In the genomic region with DNA sequence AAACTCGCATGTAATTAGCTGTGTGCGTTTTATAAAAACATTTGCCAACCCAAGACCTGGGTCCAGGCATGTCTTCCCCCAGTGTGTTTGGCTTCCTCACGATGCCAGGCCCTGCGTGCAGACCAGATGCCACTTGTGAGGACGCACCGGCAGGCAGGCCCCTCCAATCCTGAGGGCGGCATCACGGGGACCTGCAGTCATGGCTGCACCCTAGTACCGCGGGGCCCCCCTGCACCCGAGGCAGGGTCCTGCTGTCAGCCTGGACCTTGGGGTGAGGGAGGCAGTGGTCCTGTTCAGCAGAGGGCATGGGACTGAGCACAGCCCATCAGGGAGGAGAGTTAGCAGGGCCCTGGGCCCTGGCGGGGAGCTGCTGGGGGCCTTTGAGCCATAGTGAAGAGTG, we compare ENCODE assay signal across 20 cellular contexts. TPM values are rescaled to one million over a fixed set of nuclear protein-coding genes. Genes with fewer than 3 reads are reported as not detected.
"Had no signal": no experiment of that assay in that cellular context is flagged by ENCODE, and none has a peak within 500 bp of the region (broad histone marks: within the 10 kb centered on the region; RNA-seq: fewer than 3 reads in every experiment).

No MANE protein-coding gene starts in this region.

- H3K27me3 Mint-ChIP-seq: activated naive CD8-positive, alpha-beta T cell treated with anti-CD3 and anti-CD28 coated beads, Interleukin-2, amount 50 U/mL, for 24 hours; brain; stimulated activated naive B cell treated with anti-CD40 and anti-IgM and Interleukin-4, amounts not matched to agents 10 μg/mL and 1 μg/mL and 100 μg/mL, for 72 hours had no signal

- H3K9me3 Mint-ChIP-seq: activated naive CD8-positive, alpha-beta T cell treated with anti-CD3 and anti-CD28 coated beads, Interleukin-2, amount 50 U/mL, for 24 hours; activated T-helper 1 cell treated with anti-CD3 and anti-CD28 coated beads, Interleukin-12 subunit alpha, Interleukin-12 subunit beta, Interleukin-2, Interleukin-4 antibody, amounts not matched to agents 30 ng/mL and 10 ng/mL and 1 ng/mL, durations not matched to agents 14 hours and 24 hours and 36 hours; stimulated activated naive B cell treated with anti-CD40 and anti-IgM and Interleukin-4, amounts not matched to agents 10 μg/mL and 1 μg/mL and 100 μg/mL, for 72 hours had no signal

- H3K27ac ChIP-seq: coronary artery had no signal

- ATAC-seq: activated naive CD8-positive, alpha-beta T cell treated with anti-CD3 and anti-CD28 coated beads, Interleukin-2, amount 50 U/mL, for 24 hours; gastroesophageal sphincter; heart left ventricle; left ventricle myocardium superior; stimulated activated naive B cell treated with anti-CD40 and anti-IgM and Interleukin-4, amounts not matched to agents 10 μg/mL and 1 μg/mL and 100 μg/mL, for 72 hours had no signal

- H3K27me3 ChIP-seq: esophagus muscularis mucosa, gastroesophageal sphincter, heart left ventricle had no signal

- H3K4me3 ChIP-seq: coronary artery, esophagus muscularis mucosa, gastroesophageal sphincter, heart left ventricle had no signal

- H3K9me3 ChIP-seq: esophagus muscularis mucosa, gastroesophageal sphincter, heart left ventricle had no signal

- DNase-seq: activated CD4-positive, CD25-positive, alpha-beta regulatory T cell treated with anti-CD3 and anti-CD28 coated beads, Interleukin-2, amount 50 U/mL, for 72 hours; activated naive CD8-positive, alpha-beta T cell treated with anti-CD3 and anti-CD28 coated beads, Interleukin-2, amount 50 U/mL, for 24 hours; anterior cingulate cortex; caudate nucleus; effector CD4-positive, alpha-beta T cell; retina; stimulated activated naive B cell treated with anti-CD40 and anti-IgM and Interleukin-4, amounts not matched to agents 10 μg/mL and 1 μg/mL and 100 μg/mL, for 72 hours; T-helper 1 cell; T1000 had no signal

- H3K27ac Mint-ChIP-seq: stimulated activated naive B cell treated with anti-CD40 and anti-IgM and Interleukin-4, amounts not matched to agents 10 μg/mL and 1 μg/mL and 100 μg/mL, for 72 hours had no signal

- H3K4me3 Mint-ChIP-seq: activated naive CD8-positive, alpha-beta T cell treated with anti-CD3 and anti-CD28 coated beads, Interleukin-2, amount 50 U/mL, for 24 hours; activated T-helper 1 cell treated with anti-CD3 and anti-CD28 coated beads, Interleukin-12 subunit alpha, Interleukin-12 subunit beta, Interleukin-2, Interleukin-4 antibody, amounts not matched to agents 30 ng/mL and 10 ng/mL and 1 ng/mL, durations not matched to agents 14 hours and 24 hours and 36 hours; brain; stimulated activated naive B cell treated with anti-CD40 and anti-IgM and Interleukin-4, amounts not matched to agents 10 μg/mL and 1 μg/mL and 100 μg/mL, for 72 hours had no signal

RNA-seq across cellular contexts. Expression of gene ZNF750, which starts 55.3 kb away (rescaled TPM):
- total RNA-seq: activated T-helper 1 cell treated with anti-CD3 and anti-CD28 coated beads, Interleukin-12 subunit alpha, Interleukin-12 subunit beta, Interleukin-2, Interleukin-4 antibody, amounts not matched to agents 30 ng/mL and 10 ng/mL and 1 ng/mL, durations not matched to agents 14 hours and 24 hours and 36 hours; esophagus muscularis mucosa; myocyte; omental fat pad; posterior vena cava had no signal
- polyA plus RNA-seq: neural cell had no signal
